ENCODE assay signal across 9 cellular contexts in genomic region chr3:176568189-176568588, GRCh38.
"Had no signal": no experiment of that assay in that cellular context is flagged by ENCODE, and none has a peak within 500 bp of the region (broad histone marks: within the 10 kb centered on the region; RNA-seq: fewer than 3 reads in every experiment).

No MANE protein-coding gene starts in this region.

- H2AFZ ChIP-seq: GM23248 had no signal

- H3K4me1 ChIP-seq: HAP-1 had no signal

- H3K9ac ChIP-seq: GM23248 had no signal

- H3K4me3 ChIP-seq: GM23248, HAP-1, K562 had no signal

- H3K36me3 ChIP-seq: HAP-1 had no signal

- H3K9me3 ChIP-seq: HAP-1 had no signal

- DNase-seq: GM23248, GOT3, H7, HFFc6, IMR-90 had no signal

- H3K4me3 Mint-ChIP-seq: HFFc6 had no signal

- ATAC-seq: HCT116, K562 had no signal

- H3K27ac ChIP-seq: GM23248, HL-60 had no signal

- H3K27ac Mint-ChIP-seq: HFFc6 had no signal
